ENCODE assay signal across 18 cellular contexts in genomic region chr1:40763742-40764532, GRCh38. TPM values are rescaled to one million over a fixed set of nuclear protein-coding genes. Genes with fewer than 3 reads are reported as not detected.
DNase-seq lines count a peak whose midpoint lies in the region; ATAC-seq and TF ChIP-seq lines count a peak whose summit lies in the region.
"Had no signal": no experiment of that assay in that cellular context is flagged by ENCODE, and none has a peak within 500 bp of the region (broad histone marks: within the 10 kb centered on the region; RNA-seq: fewer than 3 reads in every experiment).

No MANE protein-coding gene starts in this region.

- H3K4me1 Mint-ChIP-seq in activated CD4-positive, alpha-beta T cell treated with anti-CD3 and anti-CD28 coated beads, Interleukin-2, amount 10 ng/mL, durations not matched to agents 7 days and 5 days: peaks cover 52% of the 10 kb centered on the region
- peaks cover 32% of the 10 kb centered on the region for H3K4me1 Mint-ChIP-seq in activated CD4-positive, alpha-beta memory T cell treated with anti-CD3 and anti-CD28 coated beads, Interleukin-2, amount 10 ng/mL, durations not matched to agents 7 days and 5 days
- H3K4me1 Mint-ChIP-seq in progenitor cell of endocrine pancreas (ENCODE audit: low read depth) (no peaks in the 10 kb centered on the region), chondrocyte (ENCODE audit: low read depth) (peaks cover 3% of the 10 kb centered on the region)
- H3K4me1 Mint-ChIP-seq: endodermal cell had no signal

- TF ChIP-seq CTCF in progenitor cell of endocrine pancreas (IDR thresholded peaks at IDR 0.05; ENCODE audit: unreplicated experiment) (no peak), chondrocyte (IDR thresholded peaks at IDR 0.05) (no peak)

- CTCF ChIA-PET in activated CD4-positive, alpha-beta T cell treated with anti-CD3 and anti-CD28 coated beads, Interleukin-2, amount 10 ng/mL, durations not matched to agents 7 days and 5 days (lab: Charles Lee): interaction anchor here (0.6 to 3.8 kb wide), 10 partner anchors 7 to 167 kb away, joined by 3 to 33 read pairs (median 6); partner anchors contain the start of gene CITED4
- CTCF ChIA-PET in activated CD4-positive, alpha-beta memory T cell treated with anti-CD3 and anti-CD28 coated beads, Interleukin-2, amount 10 ng/mL, durations not matched to agents 7 days and 5 days (lab: Charles Lee): interaction anchor here (1.0 to 6.0 kb wide), 6 partner anchors 10 to 189 kb away, joined by 3 to 68 read pairs (median 5); no protein-coding TSS in a partner anchor

- peaks cover 76% of the 10 kb centered on the region for H3K36me3 Mint-ChIP-seq in activated CD4-positive, alpha-beta T cell treated with anti-CD3 and anti-CD28 coated beads, Interleukin-2, amount 10 ng/mL, durations not matched to agents 7 days and 5 days (ENCODE audit: low read depth)
- peaks cover 82% of the 10 kb centered on the region for H3K36me3 Mint-ChIP-seq in activated CD4-positive, alpha-beta memory T cell treated with anti-CD3 and anti-CD28 coated beads, Interleukin-2, amount 10 ng/mL, durations not matched to agents 7 days and 5 days (ENCODE audit: low read depth)
- H3K36me3 Mint-ChIP-seq in progenitor cell of endocrine pancreas (ENCODE audit: insufficient read depth) (peaks cover 32% of the 10 kb centered on the region), chondrocyte (ENCODE audit: low read depth) (peaks cover 43% of the 10 kb centered on the region)

- no peaks in the 10 kb centered on the region for H3K9me3 Mint-ChIP-seq in activated CD4-positive, alpha-beta T cell treated with anti-CD3 and anti-CD28 coated beads, Interleukin-2, amount 10 ng/mL, durations not matched to agents 7 days and 5 days
- H3K9me3 Mint-ChIP-seq in activated CD4-positive, alpha-beta memory T cell treated with anti-CD3 and anti-CD28 coated beads, Interleukin-2, amount 10 ng/mL, durations not matched to agents 7 days and 5 days: no peaks in the 10 kb centered on the region
- H3K9me3 Mint-ChIP-seq in progenitor cell of endocrine pancreas (ENCODE audit: low read depth) (no peaks in the 10 kb centered on the region), chondrocyte (ENCODE audit: low read depth) (no peaks in the 10 kb centered on the region)
- H3K9me3 Mint-ChIP-seq: endodermal cell had no signal

- H3K27me3 Mint-ChIP-seq in activated CD4-positive, alpha-beta T cell treated with anti-CD3 and anti-CD28 coated beads, Interleukin-2, amount 10 ng/mL, durations not matched to agents 7 days and 5 days: no peaks in the 10 kb centered on the region
- no peaks in the 10 kb centered on the region for H3K27me3 Mint-ChIP-seq in activated CD4-positive, alpha-beta memory T cell treated with anti-CD3 and anti-CD28 coated beads, Interleukin-2, amount 10 ng/mL, durations not matched to agents 7 days and 5 days
- H3K27me3 Mint-ChIP-seq in progenitor cell of endocrine pancreas: no peaks in the 10 kb centered on the region
- H3K27me3 Mint-ChIP-seq in chondrocyte (ENCODE audit: low read depth): no peaks in the 10 kb centered on the region

- H3K27ac Mint-ChIP-seq in activated CD4-positive, alpha-beta T cell treated with anti-CD3 and anti-CD28 coated beads, Interleukin-2, amount 10 ng/mL, durations not matched to agents 7 days and 5 days: peak overlapping the region; percentile 87
- peak overlapping the region; percentile 85 for H3K27ac Mint-ChIP-seq in activated CD4-positive, alpha-beta memory T cell treated with anti-CD3 and anti-CD28 coated beads, Interleukin-2, amount 10 ng/mL, durations not matched to agents 7 days and 5 days
- H3K27ac Mint-ChIP-seq in progenitor cell of endocrine pancreas (peak overlapping the region; percentile 27), chondrocyte (ENCODE audit: unreplicated experiment) (no peak overlapping the region)

- H3K4me3 Mint-ChIP-seq in activated CD4-positive, alpha-beta T cell treated with anti-CD3 and anti-CD28 coated beads, Interleukin-2, amount 10 ng/mL, durations not matched to agents 7 days and 5 days: peak overlapping the region; percentile 35
- H3K4me3 Mint-ChIP-seq in activated CD4-positive, alpha-beta memory T cell treated with anti-CD3 and anti-CD28 coated beads, Interleukin-2, amount 10 ng/mL, durations not matched to agents 7 days and 5 days: peak overlapping the region; percentile 36
- H3K4me3 Mint-ChIP-seq in progenitor cell of endocrine pancreas (ENCODE audit: low read depth) (no peak overlapping the region), chondrocyte (ENCODE audit: unreplicated experiment) (no peak overlapping the region)
- H3K4me3 Mint-ChIP-seq: endodermal cell had no signal

- peak; percentile 50 for ATAC-seq in GM21529 (IDR thresholded peaks at IDR 0.05; ENCODE audit: unreplicated experiment)

- POLR2A ChIA-PET in activated CD4-positive, alpha-beta T cell treated with anti-CD3 and anti-CD28 coated beads, Interleukin-2, amount 10 ng/mL, durations not matched to agents 7 days and 5 days (lab: Charles Lee): no interaction called here
- POLR2A ChIA-PET in activated CD4-positive, alpha-beta memory T cell treated with anti-CD3 and anti-CD28 coated beads, Interleukin-2, amount 10 ng/mL, durations not matched to agents 7 days and 5 days (lab: Charles Lee): interaction anchor here (1.0 to 2.3 kb wide), 6 partner anchors 8 to 72 kb away, joined by 3 to 8 read pairs (median 6); partner anchors contain the start of gene NFYC

- no peak for DNase-seq in activated CD4-positive, alpha-beta T cell treated with anti-CD3 and anti-CD28 coated beads, Interleukin-2, amount 10 ng/mL, durations not matched to agents 7 days and 5 days
- DNase-seq in activated CD4-positive, alpha-beta T cell treated with anti-CD3 and anti-CD28 coated beads, Interleukin-2, amount 50 U/mL, for 4 hours: no peak
- DNase-seq in activated CD4-positive, alpha-beta memory T cell treated with anti-CD3 and anti-CD28 coated beads, Interleukin-2, amount 10 ng/mL, durations not matched to agents 7 days and 5 days: no peak
- no peak for DNase-seq in progenitor cell of endocrine pancreas (ENCODE audit: low spot score, unreplicated experiment)
- DNase-seq in HCEC 1CT: no peak
- no peak for DNase-seq in chondrocyte (ENCODE audit: low spot score)
- DNase-seq in NCI-H1105 treated with DMSO at 0.1 percent for 48 hours (lab: John Stamatoyannopoulos, UW): no peak
- DNase-seq: activated CD4-positive, alpha-beta T cell treated with anti-CD3 and anti-CD28 coated beads for 1 hour; DMS53; endodermal cell; H7; heart right ventricle; NCI-H524; SK-N-SH; stimulated activated CD4-positive, alpha-beta T cell treated with anti-CD3 and anti-CD28 coated beads, Interleukin-2, amount 100 ng/mL, for 24 hours; substantia nigra had no signal

RNA-seq across cellular contexts. Expression of gene KCNQ4, which starts 19.6 kb away (rescaled TPM):
- total RNA-seq in activated CD4-positive, alpha-beta T cell treated with anti-CD3 and anti-CD28 coated beads, Interleukin-2, amount 10 ng/mL, durations not matched to agents 7 days and 5 days: under 1 TPM; 0.23 to 0.52 TPM
- under 1 TPM; 0.45 to 0.60 TPM for total RNA-seq in activated CD4-positive, alpha-beta memory T cell treated with anti-CD3 and anti-CD28 coated beads, Interleukin-2, amount 10 ng/mL, durations not matched to agents 7 days and 5 days
- total RNA-seq in progenitor cell of endocrine pancreas (0.67 and 0.73 TPM in 2 replicates), chondrocyte (0.60 to 3.4 TPM (median 3.0 TPM) in 3 replicates)
- total RNA-seq: A172 had no signal

Comparison
In these comparisons a context has a peak if more than half of its experiments do, and no peak if none do; other contexts are left out.
1. H3K4me3 Mint-ChIP-seq: peak in activated CD4-positive, alpha-beta T cell treated with anti-CD3 and anti-CD28 coated beads, Interleukin-2, amount 10 ng/mL, durations not matched to agents 7 days and 5 days (single experiment) and activated CD4-positive, alpha-beta memory T cell treated with anti-CD3 and anti-CD28 coated beads, Interleukin-2, amount 10 ng/mL, durations not matched to agents 7 days and 5 days (single experiment); none in progenitor cell of endocrine pancreas (single experiment) and chondrocyte (single experiment).